ENCODE assay signal across 13 cellular contexts in the genomic region with DNA sequence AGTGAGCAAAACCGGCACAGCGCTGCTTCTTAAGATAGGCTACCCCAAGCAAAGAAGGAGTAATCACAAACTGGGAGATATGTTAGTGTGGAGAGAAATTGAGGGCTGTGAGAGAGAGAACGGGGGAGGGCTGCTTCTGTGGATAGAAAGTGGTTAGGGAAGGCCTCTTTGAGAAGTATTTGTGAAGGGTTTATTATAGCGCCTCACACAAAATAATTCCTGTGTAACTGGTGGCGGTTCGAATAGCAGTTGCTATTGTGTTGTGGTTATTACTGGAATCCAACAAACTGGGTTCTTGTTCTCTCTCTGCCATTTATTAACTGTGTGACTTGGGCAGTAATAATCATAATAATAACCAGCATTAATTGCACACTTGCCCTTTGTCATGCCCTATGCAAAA. TPM values are rescaled to one million over a fixed set of nuclear protein-coding genes. Genes with fewer than 3 reads are reported as not detected.
"Had no signal": no experiment of that assay in that cellular context is flagged by ENCODE, and none has a peak within 500 bp of the region (broad histone marks: within the 10 kb centered on the region; RNA-seq: fewer than 3 reads in every experiment).

No MANE protein-coding gene starts in this region.

- H3K27me3 Mint-ChIP-seq: activated CD4-positive, alpha-beta memory T cell treated with anti-CD3 and anti-CD28 coated beads, Interleukin-2, amount 10 ng/mL, durations not matched to agents 7 days and 5 days; activated naive CD8-positive, alpha-beta T cell treated with anti-CD3 and anti-CD28 coated beads, Interleukin-2, amount 10 ng/mL, durations not matched to agents 7 days and 5 days had no signal

- H3K4me3 ChIP-seq: ovary, tibial artery had no signal

- H3K27ac ChIP-seq: ovary, tibial artery had no signal

- H3K27me3 ChIP-seq: ovary, tibial artery had no signal

- H3K36me3 ChIP-seq: ovary had no signal

- H3K9me3 ChIP-seq: ovary, tibial artery had no signal

- H3K4me3 Mint-ChIP-seq: activated CD4-positive, alpha-beta memory T cell treated with anti-CD3 and anti-CD28 coated beads, Interleukin-2, amount 10 ng/mL, durations not matched to agents 7 days and 5 days; activated naive CD8-positive, alpha-beta T cell treated with anti-CD3 and anti-CD28 coated beads, Interleukin-2, amount 10 ng/mL, durations not matched to agents 7 days and 5 days had no signal

- ATAC-seq: activated CD4-positive, CD25-positive, alpha-beta regulatory T cell treated with anti-CD3 and anti-CD28 coated beads, Interleukin-2, amount 50 U/mL, for 24 hours; left lobe of liver had no signal

- DNase-seq: activated CD4-positive, alpha-beta memory T cell treated with anti-CD3 and anti-CD28 coated beads, Interleukin-2, amount 10 ng/mL, durations not matched to agents 7 days and 5 days; activated naive CD8-positive, alpha-beta T cell treated with anti-CD3 and anti-CD28 coated beads, Interleukin-2, amount 10 ng/mL, durations not matched to agents 7 days and 5 days; endodermal cell; erythroblast; islet precursor cell; mammary epithelial cell; ovary; stimulated activated CD4-positive, alpha-beta T cell treated with anti-CD3 and anti-CD28 coated beads, Interleukin-15, amount 100 ng/mL, for 24 hours; stimulated activated CD4-positive, alpha-beta T cell treated with anti-CD3 and anti-CD28 coated beads, Interleukin-4, amount 100 ng/mL, for 24 hours; tibial artery had no signal

- H3K27ac Mint-ChIP-seq: activated naive CD8-positive, alpha-beta T cell treated with anti-CD3 and anti-CD28 coated beads, Interleukin-2, amount 10 ng/mL, durations not matched to agents 7 days and 5 days; endodermal cell had no signal

- H3K9me3 Mint-ChIP-seq: activated CD4-positive, alpha-beta memory T cell treated with anti-CD3 and anti-CD28 coated beads, Interleukin-2, amount 10 ng/mL, durations not matched to agents 7 days and 5 days; activated naive CD8-positive, alpha-beta T cell treated with anti-CD3 and anti-CD28 coated beads, Interleukin-2, amount 10 ng/mL, durations not matched to agents 7 days and 5 days; endodermal cell had no signal

RNA-seq across cellular contexts. Expression of gene PCGF2, which starts 27.2 kb away (rescaled TPM):
- total RNA-seq: mononuclear cell had no signal
